1 cellular context compared by ENCODE assay signal in the genomic region with DNA sequence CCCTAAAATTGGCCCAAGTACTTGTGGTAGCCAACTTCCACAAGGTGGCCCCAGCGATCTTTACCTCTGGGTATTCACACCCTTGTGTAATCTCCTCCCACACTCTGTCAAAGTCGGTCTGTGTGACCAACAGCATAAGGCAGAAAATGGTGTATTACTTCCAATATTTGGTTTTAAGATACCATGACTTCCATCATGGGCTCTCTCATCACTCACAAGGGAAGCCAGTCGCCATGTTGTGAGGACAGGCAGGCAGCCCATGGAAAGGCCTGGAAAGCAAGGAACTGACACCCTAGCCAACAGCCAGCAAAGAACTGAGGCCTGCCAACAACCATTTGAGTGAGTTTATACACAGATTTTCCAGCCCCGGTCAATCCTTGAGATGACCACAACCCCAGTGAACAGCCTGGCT.
A peak's percentile ranks its signal among the peaks of the same experiment; 100 is the strongest.
TF ChIP-seq lines count a peak whose summit lies in the region.

No MANE protein-coding gene starts in this region.

TF ChIP-seq in K562, 482 proteins besides CTCF, POLR2A, EP300 and RAD21 (continued from another document and continues in another):
- TF ChIP-seq FOXK2 (conservative IDR thresholded peaks at IDR 0.05 in 1 of 2, IDR thresholded peaks at IDR 0.05 in 1 of 2; ENCODE audit: low read depth in 2 of 2) (no peak), ZNF609 (CRISPR knock-in tag; IDR thresholded peaks at IDR 0.05; ENCODE audit: borderline replicate concordance) (no peak), SP2 (IDR thresholded peaks at IDR 0.05; ENCODE audit: extremely low read depth, low read depth, low read length, poor library complexity, severe bottlenecking) (no peak), BRF2 (IDR thresholded peaks at IDR 0.05; ENCODE audit: borderline replicate concordance, insufficient read depth, insufficient read length) (no peak), DEAF1 (CRISPR knock-in tag; IDR thresholded peaks at IDR 0.05) (peak; percentile 96), ZFX (CRISPR knock-in tag; IDR thresholded peaks at IDR 0.05) (no peak), TFAP4 (CRISPR knock-in tag; IDR thresholded peaks at IDR 0.05; ENCODE audit: borderline replicate concordance) (no peak), ETV1 (tag; conservative IDR thresholded peaks at IDR 0.05; ENCODE audit: low read depth) (no peak), SRF (CRISPR knock-in tag; IDR thresholded peaks at IDR 0.05) (no peak), EP400 (IDR thresholded peaks at IDR 0.05) (no peak), SETDB1 (IDR thresholded peaks at IDR 0.05; ENCODE audit: low read length) (no peak), ZNF212 (CRISPR knock-in tag; IDR thresholded peaks at IDR 0.05) (no peak), MTA3 (IDR thresholded peaks at IDR 0.05; ENCODE audit: borderline replicate concordance) (peak; percentile 23; the same call in 1 of the 2 replicates), CC2D1A (IDR thresholded peaks at IDR 0.05) (peak; percentile 87), ZNF146 (CRISPR knock-in tag; IDR thresholded peaks at IDR 0.05; ENCODE audit: unreplicated experiment) (no peak), ZNF551 (CRISPR knock-in tag; IDR thresholded peaks at IDR 0.05) (no peak), POLR2H (tag; IDR thresholded peaks at IDR 0.05; ENCODE audit: low read depth) (no peak), ATF2 (CRISPR knock-in tag; IDR thresholded peaks at IDR 0.05) (no peak), NR3C1 (CRISPR knock-in tag; IDR thresholded peaks at IDR 0.05) (no peak), MEF2A (IDR thresholded peaks at IDR 0.05; ENCODE audit: control insufficient read depth, low read depth, low read length) (no peak), MCM7 (IDR thresholded peaks at IDR 0.05) (no peak), ZFPM2 (CRISPR knock-in tag; IDR thresholded peaks at IDR 0.05) (no peak), ZKSCAN3 (CRISPR knock-in tag; IDR thresholded peaks at IDR 0.05) (no peak), OTX1 (CRISPR knock-in tag; IDR thresholded peaks at IDR 0.05) (no peak), ZNF197 (CRISPR knock-in tag; IDR thresholded peaks at IDR 0.05; ENCODE audit: low read depth) (no peak), NELFE (IDR thresholded peaks at IDR 0.05; ENCODE audit: insufficient read depth, insufficient read length) (no peak), BRCA1 (IDR thresholded peaks at IDR 0.05) (no peak), BRCA1 (CRISPR knock-in tag; IDR thresholded peaks at IDR 0.05) (no peak), SMARCC2 (IDR thresholded peaks at IDR 0.05; ENCODE audit: low read depth) (no peak), FOXP4 (CRISPR knock-in tag; IDR thresholded peaks at IDR 0.05; ENCODE audit: borderline replicate concordance) (no peak), KLF1 (tag; IDR thresholded peaks at IDR 0.05) (no peak), PTTG1 (tag; IDR thresholded peaks at IDR 0.05; ENCODE audit: low read depth) (no peak), TAF9B (IDR thresholded peaks at IDR 0.05; ENCODE audit: partially characterized antibody) (no peak), USF2 (CRISPR knock-in tag; IDR thresholded peaks at IDR 0.05) (no peak), ZNF511 (CRISPR knock-in tag; IDR thresholded peaks at IDR 0.05) (no peak), ZNF589 (CRISPR knock-in tag; IDR thresholded peaks at IDR 0.05; ENCODE audit: low read depth) (no peak), TSC22D4 (tag; IDR thresholded peaks at IDR 0.05) (no peak), XRCC4 (IDR thresholded peaks at IDR 0.05; ENCODE audit: extremely low read depth, insufficient read depth, insufficient read length) (no peak), ARID2 (IDR thresholded peaks at IDR 0.05) (peak; percentile 78)
- TF ChIP-seq, protein P1, sequence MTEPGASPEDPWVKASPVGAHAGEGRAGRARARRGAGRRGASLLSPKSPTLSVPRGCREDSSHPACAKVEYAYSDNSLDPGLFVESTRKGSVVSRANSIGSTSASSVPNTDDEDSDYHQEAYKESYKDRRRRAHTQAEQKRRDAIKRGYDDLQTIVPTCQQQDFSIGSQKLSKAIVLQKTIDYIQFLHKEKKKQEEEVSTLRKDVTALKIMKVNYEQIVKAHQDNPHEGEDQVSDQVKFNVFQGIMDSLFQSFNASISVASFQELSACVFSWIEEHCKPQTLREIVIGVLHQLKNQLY (CRISPR knock-in tag; conservative IDR thresholded peaks at IDR 0.05), result no peak
- TF ChIP-seq, protein P2, sequence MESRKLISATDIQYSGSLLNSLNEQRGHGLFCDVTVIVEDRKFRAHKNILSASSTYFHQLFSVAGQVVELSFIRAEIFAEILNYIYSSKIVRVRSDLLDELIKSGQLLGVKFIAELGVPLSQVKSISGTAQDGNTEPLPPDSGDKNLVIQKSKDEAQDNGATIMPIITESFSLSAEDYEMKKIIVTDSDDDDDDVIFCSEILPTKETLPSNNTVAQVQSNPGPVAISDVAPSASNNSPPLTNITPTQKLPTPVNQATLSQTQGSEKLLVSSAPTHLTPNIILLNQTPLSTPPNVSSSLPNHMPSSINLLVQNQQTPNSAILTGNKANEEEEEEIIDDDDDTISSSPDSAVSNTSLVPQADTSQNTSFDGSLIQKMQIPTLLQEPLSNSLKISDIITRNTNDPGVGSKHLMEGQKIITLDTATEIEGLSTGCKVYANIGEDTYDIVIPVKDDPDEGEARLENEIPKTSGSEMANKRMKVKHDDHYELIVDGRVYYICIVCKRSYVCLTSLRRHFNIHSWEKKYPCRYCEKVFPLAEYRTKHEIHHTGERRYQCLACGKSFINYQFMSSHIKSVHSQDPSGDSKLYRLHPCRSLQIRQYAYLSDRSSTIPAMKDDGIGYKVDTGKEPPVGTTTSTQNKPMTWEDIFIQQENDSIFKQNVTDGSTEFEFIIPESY (CRISPR knock-in tag; IDR thresholded peaks at IDR 0.05), result no peak
- TF ChIP-seq, protein P3, sequence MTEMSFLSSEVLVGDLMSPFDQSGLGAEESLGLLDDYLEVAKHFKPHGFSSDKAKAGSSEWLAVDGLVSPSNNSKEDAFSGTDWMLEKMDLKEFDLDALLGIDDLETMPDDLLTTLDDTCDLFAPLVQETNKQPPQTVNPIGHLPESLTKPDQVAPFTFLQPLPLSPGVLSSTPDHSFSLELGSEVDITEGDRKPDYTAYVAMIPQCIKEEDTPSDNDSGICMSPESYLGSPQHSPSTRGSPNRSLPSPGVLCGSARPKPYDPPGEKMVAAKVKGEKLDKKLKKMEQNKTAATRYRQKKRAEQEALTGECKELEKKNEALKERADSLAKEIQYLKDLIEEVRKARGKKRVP (CRISPR knock-in tag; IDR thresholded peaks at IDR 0.05), result no peak
- TF ChIP-seq, protein P4, sequence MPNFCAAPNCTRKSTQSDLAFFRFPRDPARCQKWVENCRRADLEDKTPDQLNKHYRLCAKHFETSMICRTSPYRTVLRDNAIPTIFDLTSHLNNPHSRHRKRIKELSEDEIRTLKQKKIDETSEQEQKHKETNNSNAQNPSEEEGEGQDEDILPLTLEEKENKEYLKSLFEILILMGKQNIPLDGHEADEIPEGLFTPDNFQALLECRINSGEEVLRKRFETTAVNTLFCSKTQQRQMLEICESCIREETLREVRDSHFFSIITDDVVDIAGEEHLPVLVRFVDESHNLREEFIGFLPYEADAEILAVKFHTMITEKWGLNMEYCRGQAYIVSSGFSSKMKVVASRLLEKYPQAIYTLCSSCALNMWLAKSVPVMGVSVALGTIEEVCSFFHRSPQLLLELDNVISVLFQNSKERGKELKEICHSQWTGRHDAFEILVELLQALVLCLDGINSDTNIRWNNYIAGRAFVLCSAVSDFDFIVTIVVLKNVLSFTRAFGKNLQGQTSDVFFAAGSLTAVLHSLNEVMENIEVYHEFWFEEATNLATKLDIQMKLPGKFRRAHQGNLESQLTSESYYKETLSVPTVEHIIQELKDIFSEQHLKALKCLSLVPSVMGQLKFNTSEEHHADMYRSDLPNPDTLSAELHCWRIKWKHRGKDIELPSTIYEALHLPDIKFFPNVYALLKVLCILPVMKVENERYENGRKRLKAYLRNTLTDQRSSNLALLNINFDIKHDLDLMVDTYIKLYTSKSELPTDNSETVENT (CRISPR knock-in tag; IDR thresholded peaks at IDR 0.05), result no peak
